Comparison of ENCODE assay signal across 26 cellular contexts in genomic region chr10:117667831-117668230, GRCh38.
"Had no signal": no experiment of that assay in that cellular context is flagged by ENCODE, and none has a peak within 500 bp of the region (broad histone marks: within the 10 kb centered on the region; RNA-seq: fewer than 3 reads in every experiment).

No MANE protein-coding gene starts in this region.

- H3K9me3 ChIP-seq: stomach, suprapubic skin, testis, thoracic aorta, thyroid gland, tibial artery, tibial nerve, transverse colon, upper lobe of left lung, upper lobe of right lung, uterus, vagina had no signal

- H3K36me3 ChIP-seq: stomach, suprapubic skin, thoracic aorta, thyroid gland, tibial artery, tibial nerve, transverse colon, upper lobe of left lung, upper lobe of right lung, uterus, vagina had no signal

- H3K27me3 ChIP-seq: suprapubic skin, testis, thyroid gland, tibial artery, tibial nerve, transverse colon, upper lobe of left lung, upper lobe of right lung, uterus, vagina had no signal

- DNase-seq: stimulated activated CD4-positive, alpha-beta T cell treated with anti-CD3 and anti-CD28 coated beads, Interleukin-2, amount 100 ng/mL, for 48 hours; stimulated activated CD4-positive, alpha-beta T cell treated with anti-CD3 and anti-CD28 coated beads, Interleukin-4, amount 100 ng/mL, for 1 hour; stimulated activated CD4-positive, alpha-beta T cell treated with anti-CD3 and anti-CD28 coated beads, Interleukin-4, amount 100 ng/mL, for 24 hours; stimulated activated CD4-positive, alpha-beta T cell treated with anti-CD3 and anti-CD28 coated beads, Interleukin-4, amount 100 ng/mL, for 4 hours; stimulated activated CD8-positive, alpha-beta memory T cell treated with anti-CD3 and anti-CD28 coated beads, Interleukin-4, amount 100 ng/mL, for 48 hours; stimulated activated naive B cell treated with anti-CD40 and anti-IgM and Interleukin-4, amounts not matched to agents 10 μg/mL and 1 μg/mL and 100 μg/mL, for 72 hours; stimulated activated naive CD4-positive, alpha-beta T cell; stimulated activated naive CD4-positive, alpha-beta T cell treated with Interleukin-2 at 50 U/mL for 16 hours; stimulated activated naive CD8-positive, alpha-beta T cell treated with anti-CD3 and anti-CD28 coated beads, Interleukin-15, amount 100 ng/mL, for 72 hours; stimulated activated naive CD8-positive, alpha-beta T cell treated with anti-CD3 and anti-CD28 coated beads, Interleukin-15, Interleukin-2, amounts not matched to agents 100 U/mL and 50 U/mL, for 24 hours; stomach; substantia nigra; testis; thyroid gland; tibial artery; transverse colon; trophoblast cell; upper lobe of left lung; upper lobe of right lung; uterus had no signal

- H3K27ac ChIP-seq: stomach, suprapubic skin, testis, thoracic aorta, thyroid gland, tibial artery, tibial nerve, transverse colon, upper lobe of left lung, upper lobe of right lung, uterus, vagina had no signal

- H3K4me3 ChIP-seq: stomach, suprapubic skin, testis, thoracic aorta, thyroid gland, tibial artery, tibial nerve, transverse colon, upper lobe of left lung, upper lobe of right lung, uterus, vagina had no signal

- ATAC-seq: stimulated activated effector memory CD8-positive, alpha-beta T cell treated with anti-CD3 and anti-CD28 coated beads, Interleukin-12 subunit alpha, Interleukin-12 subunit beta, amount 100 ng/mL, for 72 hours; stimulated activated memory B cell treated with anti-CD40 and anti-IgM and Interleukin-4, amounts not matched to agents 10 μg/mL and 1 μg/mL and 100 μg/mL, for 72 hours; stimulated activated naive B cell treated with anti-CD40 and anti-IgM and Interleukin-4, amounts not matched to agents 10 μg/mL and 1 μg/mL and 100 μg/mL, for 72 hours; stimulated activated naive CD8-positive, alpha-beta T cell treated with anti-CD3 and anti-CD28 coated beads, Interleukin-15, amount 100 ng/mL, for 72 hours; stimulated activated naive CD8-positive, alpha-beta T cell treated with anti-CD3 and anti-CD28 coated beads, Interleukin-15, Interleukin-2, amounts not matched to agents 100 U/mL and 50 U/mL, for 24 hours; upper lobe of right lung had no signal

- H3K4me1 ChIP-seq: stomach, suprapubic skin, testis, thyroid gland, tibial artery, tibial nerve, transverse colon, upper lobe of left lung, upper lobe of right lung, uterus, vagina had no signal
